In genomic region chr14:56650075-56650474, GRCh38 we compare ENCODE assay signal across 14 cellular contexts.
"Had no signal": no experiment of that assay in that cellular context is flagged by ENCODE, and none has a peak within 500 bp of the region (broad histone marks: within the 10 kb centered on the region; RNA-seq: fewer than 3 reads in every experiment).

No MANE protein-coding gene starts in this region.

- H3K4me3 ChIP-seq: hepatocyte, lung, transverse colon had no signal

- DNase-seq: activated B cell treated with CpG ODN at 0.5 μM for 24 hours; activated CD4-positive, alpha-beta T cell treated with anti-CD3 and anti-CD28 coated beads, Interleukin-2, amount 50 U/mL, for 1 hour; activated effector memory CD4-positive, alpha-beta T cell treated with Interleukin-2 at 50 U/mL for 16 hours; activated T-cell treated with anti-CD3 and anti-CD28 coated beads, Interleukin-2, amount 50 U/mL, for 24 hours; natural killer cell; occipital lobe; transverse colon had no signal

- H3K9me3 ChIP-seq: transverse colon had no signal

- FAIRE-seq: bronchial epithelial cell, frontal cortex, TTC549 had no signal

- ATAC-seq: activated naive CD4-positive, alpha-beta T cell treated with anti-CD3 and anti-CD28 coated beads, Interleukin-2, amount 50 U/mL, for 72 hours; natural killer cell; SK-N-SH treated with all-trans-retinoic acid at 6 μM for 48 hours had no signal

- H3K27ac ChIP-seq: hepatocyte, transverse colon had no signal

- H3K4me1 ChIP-seq: transverse colon had no signal

- H3K27me3 ChIP-seq: hepatocyte, transverse colon had no signal
